ENCODE assay signal across 17 cellular contexts in genomic region chr7:86975914-86976313, GRCh38.
"Had no signal": no experiment of that assay in that cellular context is flagged by ENCODE, and none has a peak within 500 bp of the region (broad histone marks: within the 10 kb centered on the region; RNA-seq: fewer than 3 reads in every experiment).

No MANE protein-coding gene starts in this region.

- H3K4me3 ChIP-seq: hepatocyte, lung, suprapubic skin had no signal

- H3K4me1 ChIP-seq: suprapubic skin had no signal

- H3K27me3 ChIP-seq: hepatocyte, neutrophil, suprapubic skin had no signal

- H3K4me3 Mint-ChIP-seq: activated CD8-positive, alpha-beta T cell treated with anti-CD3 and anti-CD28 coated beads for 36 hours; activated T-cell treated with anti-CD3 and anti-CD28 coated beads, Interleukin-2, amount 50 U/mL, for 4 hours; type B pancreatic cell; WTC11 had no signal

- H3K27me3 Mint-ChIP-seq: activated CD8-positive, alpha-beta T cell treated with anti-CD3 and anti-CD28 coated beads for 36 hours; type B pancreatic cell had no signal

- DNase-seq: activated CD4-positive, alpha-beta T cell treated with anti-CD3 and anti-CD28 coated beads for 4 hours; activated CD8-positive, alpha-beta T cell treated with anti-CD3 and anti-CD28 coated beads for 36 hours; activated gamma-delta T cell; activated T-cell treated with anti-CD3 and anti-CD28 coated beads, Interleukin-2, amount 50 U/mL, for 4 hours; aorta; dermis blood vessel endothelial cell; islet precursor cell; midbrain; small intestine; stimulated activated CD4-positive, alpha-beta T cell treated with anti-CD3 and anti-CD28 coated beads, Interleukin-4, amount 100 ng/mL, for 24 hours; stimulated activated naive CD4-positive, alpha-beta T cell treated with Interleukin-2 at 50 U/mL for 16 hours had no signal

- H3K36me3 ChIP-seq: neutrophil, suprapubic skin had no signal

- ATAC-seq: activated CD8-positive, alpha-beta T cell treated with anti-CD3 and anti-CD28 coated beads for 36 hours; activated T-cell treated with anti-CD3 and anti-CD28 coated beads, Interleukin-2, amount 50 U/mL, for 4 hours had no signal

- H3K36me3 Mint-ChIP-seq: type B pancreatic cell, WTC11 had no signal

- H3K27ac Mint-ChIP-seq: activated CD8-positive, alpha-beta T cell treated with anti-CD3 and anti-CD28 coated beads for 36 hours; type B pancreatic cell; WTC11 had no signal

- H3K9me3 Mint-ChIP-seq: activated CD8-positive, alpha-beta T cell treated with anti-CD3 and anti-CD28 coated beads for 36 hours; activated T-cell treated with anti-CD3 and anti-CD28 coated beads, Interleukin-2, amount 50 U/mL, for 4 hours; type B pancreatic cell had no signal

- H3K27ac ChIP-seq: hepatocyte, neutrophil, suprapubic skin had no signal

- H3K9me3 ChIP-seq: neutrophil, suprapubic skin had no signal
